ENCODE assay signal across 2 cellular contexts in the genomic region with DNA sequence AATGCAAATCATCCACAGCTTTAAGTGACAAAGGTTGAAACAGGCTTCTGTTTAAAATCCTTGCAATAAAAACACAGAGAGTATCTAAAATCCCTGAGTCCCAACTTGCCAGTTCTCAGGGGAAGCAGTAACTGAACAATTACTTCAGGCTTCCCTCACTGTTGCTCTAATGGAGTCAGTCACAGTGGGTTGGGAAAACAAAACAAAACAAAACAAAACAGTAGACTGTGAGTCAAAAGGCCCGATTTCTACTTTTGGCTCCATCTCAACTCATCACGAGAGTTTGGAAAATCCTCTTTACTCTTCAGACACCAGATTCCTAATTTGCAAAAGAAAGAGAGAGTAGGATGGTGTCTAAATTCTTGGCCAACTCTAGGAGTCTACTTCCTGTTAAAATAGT.
TF ChIP-seq lines count a peak whose summit lies in the region.

No MANE protein-coding gene starts in this region.

TF ChIP-seq in GM23338, 12 proteins besides CTCF, POLR2A, EP300 and RAD21 (continues in another document):
- TF ChIP-seq EZH2 (IDR thresholded peaks at IDR 0.05; ENCODE audit: low read depth, unreplicated experiment) = no peak
- TF ChIP-seq CREB1 (CRISPR knock-in tag; IDR thresholded peaks at IDR 0.05; ENCODE audit: low read depth) = no peak
- no peak for TF ChIP-seq EZH2phosphoT487 (IDR thresholded peaks at IDR 0.05; ENCODE audit: unreplicated experiment)
- TF ChIP-seq JUNB (IDR thresholded peaks at IDR 0.05; ENCODE audit: unreplicated experiment) = no peak
- TF ChIP-seq ZNF114 (CRISPR knock-in tag; IDR thresholded peaks at IDR 0.05) = no peak
- TF ChIP-seq ZNF331 (CRISPR knock-in tag; IDR thresholded peaks at IDR 0.05; ENCODE audit: low read depth) = no peak
- no peak for TF ChIP-seq ZNF462 (CRISPR knock-in tag; IDR thresholded peaks at IDR 0.05)
- TF ChIP-seq STAT1 (IDR thresholded peaks at IDR 0.05; ENCODE audit: unreplicated experiment) = no peak
- TF ChIP-seq, protein P1, sequence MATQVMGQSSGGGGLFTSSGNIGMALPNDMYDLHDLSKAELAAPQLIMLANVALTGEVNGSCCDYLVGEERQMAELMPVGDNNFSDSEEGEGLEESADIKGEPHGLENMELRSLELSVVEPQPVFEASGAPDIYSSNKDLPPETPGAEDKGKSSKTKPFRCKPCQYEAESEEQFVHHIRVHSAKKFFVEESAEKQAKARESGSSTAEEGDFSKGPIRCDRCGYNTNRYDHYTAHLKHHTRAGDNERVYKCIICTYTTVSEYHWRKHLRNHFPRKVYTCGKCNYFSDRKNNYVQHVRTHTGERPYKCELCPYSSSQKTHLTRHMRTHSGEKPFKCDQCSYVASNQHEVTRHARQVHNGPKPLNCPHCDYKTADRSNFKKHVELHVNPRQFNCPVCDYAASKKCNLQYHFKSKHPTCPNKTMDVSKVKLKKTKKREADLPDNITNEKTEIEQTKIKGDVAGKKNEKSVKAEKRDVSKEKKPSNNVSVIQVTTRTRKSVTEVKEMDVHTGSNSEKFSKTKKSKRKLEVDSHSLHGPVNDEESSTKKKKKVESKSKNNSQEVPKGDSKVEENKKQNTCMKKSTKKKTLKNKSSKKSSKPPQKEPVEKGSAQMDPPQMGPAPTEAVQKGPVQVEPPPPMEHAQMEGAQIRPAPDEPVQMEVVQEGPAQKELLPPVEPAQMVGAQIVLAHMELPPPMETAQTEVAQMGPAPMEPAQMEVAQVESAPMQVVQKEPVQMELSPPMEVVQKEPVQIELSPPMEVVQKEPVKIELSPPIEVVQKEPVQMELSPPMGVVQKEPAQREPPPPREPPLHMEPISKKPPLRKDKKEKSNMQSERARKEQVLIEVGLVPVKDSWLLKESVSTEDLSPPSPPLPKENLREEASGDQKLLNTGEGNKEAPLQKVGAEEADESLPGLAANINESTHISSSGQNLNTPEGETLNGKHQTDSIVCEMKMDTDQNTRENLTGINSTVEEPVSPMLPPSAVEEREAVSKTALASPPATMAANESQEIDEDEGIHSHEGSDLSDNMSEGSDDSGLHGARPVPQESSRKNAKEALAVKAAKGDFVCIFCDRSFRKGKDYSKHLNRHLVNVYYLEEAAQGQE (IDR thresholded peaks at IDR 0.05; ENCODE audit: unreplicated experiment) = no peak
- TF ChIP-seq NANOG (IDR thresholded peaks at IDR 0.05; ENCODE audit: borderline replicate concordance) = no peak
- TF ChIP-seq POLR2AphosphoS5 (IDR thresholded peaks at IDR 0.05; ENCODE audit: low read depth) = no peak

TF ChIP-seq in H1, 55 proteins besides CTCF, POLR2A, EP300 and RAD21:
- TF ChIP-seq, protein P2, sequence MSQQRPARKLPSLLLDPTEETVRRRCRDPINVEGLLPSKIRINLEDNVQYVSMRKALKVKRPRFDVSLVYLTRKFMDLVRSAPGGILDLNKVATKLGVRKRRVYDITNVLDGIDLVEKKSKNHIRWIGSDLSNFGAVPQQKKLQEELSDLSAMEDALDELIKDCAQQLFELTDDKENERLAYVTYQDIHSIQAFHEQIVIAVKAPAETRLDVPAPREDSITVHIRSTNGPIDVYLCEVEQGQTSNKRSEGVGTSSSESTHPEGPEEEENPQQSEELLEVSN (IDR thresholded peaks at IDR 0.05) = no peak
- no peak for TF ChIP-seq JUN (IDR thresholded peaks at IDR 0.05; ENCODE audit: low read depth, low read length)
- TF ChIP-seq KDM4A (IDR thresholded peaks at IDR 0.05; ENCODE audit: low read depth, low read length, severe bottlenecking) = no peak
- TF ChIP-seq TBP (IDR thresholded peaks at IDR 0.05; ENCODE audit: low read depth, low read length) = no peak
- TF ChIP-seq JUND (IDR thresholded peaks at IDR 0.05; ENCODE audit: low read length) = no peak
- TF ChIP-seq SIRT6 (IDR thresholded peaks at IDR 0.05; ENCODE audit: low read length) = no peak
- no peak for TF ChIP-seq BRCA1 (IDR thresholded peaks at IDR 0.05; ENCODE audit: low read depth, low read length)
- no peak for TF ChIP-seq SP1 (IDR thresholded peaks at IDR 0.05; ENCODE audit: low read depth, low read length)
- TF ChIP-seq TCF12 (IDR thresholded peaks at IDR 0.05; ENCODE audit: low read depth, low read length) = no peak
- TF ChIP-seq TAF7 (optimal IDR thresholded peaks at IDR 0.05; ENCODE audit: borderline replicate concordance, low read depth, low read length) = no peak
- TF ChIP-seq, protein P3, sequence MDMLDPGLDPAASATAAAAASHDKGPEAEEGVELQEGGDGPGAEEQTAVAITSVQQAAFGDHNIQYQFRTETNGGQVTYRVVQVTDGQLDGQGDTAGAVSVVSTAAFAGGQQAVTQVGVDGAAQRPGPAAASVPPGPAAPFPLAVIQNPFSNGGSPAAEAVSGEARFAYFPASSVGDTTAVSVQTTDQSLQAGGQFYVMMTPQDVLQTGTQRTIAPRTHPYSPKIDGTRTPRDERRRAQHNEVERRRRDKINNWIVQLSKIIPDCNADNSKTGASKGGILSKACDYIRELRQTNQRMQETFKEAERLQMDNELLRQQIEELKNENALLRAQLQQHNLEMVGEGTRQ (IDR thresholded peaks at IDR 0.05; ENCODE audit: low read length) = no peak
- no peak for TF ChIP-seq MAFK (IDR thresholded peaks at IDR 0.05; ENCODE audit: low read depth, low read length)
- TF ChIP-seq GTF2F1 (IDR thresholded peaks at IDR 0.05; ENCODE audit: borderline replicate concordance, low read depth, low read length) = no peak
- no peak for TF ChIP-seq FOSL1 (IDR thresholded peaks at IDR 0.05; ENCODE audit: insufficient read depth, low read depth, low read length)
- TF ChIP-seq RFX5 (IDR thresholded peaks at IDR 0.05; ENCODE audit: borderline replicate concordance, low read depth, low read length) = no peak
- TF ChIP-seq YY1 (IDR thresholded peaks at IDR 0.05; ENCODE audit: low read depth, low read length) = no peak
- no peak for TF ChIP-seq MAX (IDR thresholded peaks at IDR 0.05)
